ENCODE assay signal across 2 cellular contexts in the genomic region with DNA sequence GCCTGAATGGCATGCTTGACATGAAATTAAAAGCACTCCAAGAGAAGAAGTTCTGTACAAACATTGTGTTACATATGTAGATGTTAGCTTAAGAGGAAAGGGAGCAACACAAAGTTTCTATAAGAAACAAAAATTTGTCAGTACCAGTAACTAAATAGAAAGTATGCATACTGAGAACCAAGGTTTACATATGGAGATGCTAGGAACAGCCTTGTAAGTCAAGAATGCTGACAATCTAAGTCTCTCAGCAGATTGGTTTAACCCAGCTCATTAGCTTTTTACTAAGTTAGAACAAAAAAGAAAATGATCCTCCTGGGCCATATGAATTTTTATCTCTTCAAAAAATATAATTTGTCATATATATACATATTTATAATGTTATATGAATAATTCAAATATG.
TF ChIP-seq lines count a peak whose summit lies in the region.

No MANE protein-coding gene starts in this region.

TF ChIP-seq in GM23338, 12 proteins besides CTCF, POLR2A, EP300 and RAD21:
- TF ChIP-seq, protein P1, sequence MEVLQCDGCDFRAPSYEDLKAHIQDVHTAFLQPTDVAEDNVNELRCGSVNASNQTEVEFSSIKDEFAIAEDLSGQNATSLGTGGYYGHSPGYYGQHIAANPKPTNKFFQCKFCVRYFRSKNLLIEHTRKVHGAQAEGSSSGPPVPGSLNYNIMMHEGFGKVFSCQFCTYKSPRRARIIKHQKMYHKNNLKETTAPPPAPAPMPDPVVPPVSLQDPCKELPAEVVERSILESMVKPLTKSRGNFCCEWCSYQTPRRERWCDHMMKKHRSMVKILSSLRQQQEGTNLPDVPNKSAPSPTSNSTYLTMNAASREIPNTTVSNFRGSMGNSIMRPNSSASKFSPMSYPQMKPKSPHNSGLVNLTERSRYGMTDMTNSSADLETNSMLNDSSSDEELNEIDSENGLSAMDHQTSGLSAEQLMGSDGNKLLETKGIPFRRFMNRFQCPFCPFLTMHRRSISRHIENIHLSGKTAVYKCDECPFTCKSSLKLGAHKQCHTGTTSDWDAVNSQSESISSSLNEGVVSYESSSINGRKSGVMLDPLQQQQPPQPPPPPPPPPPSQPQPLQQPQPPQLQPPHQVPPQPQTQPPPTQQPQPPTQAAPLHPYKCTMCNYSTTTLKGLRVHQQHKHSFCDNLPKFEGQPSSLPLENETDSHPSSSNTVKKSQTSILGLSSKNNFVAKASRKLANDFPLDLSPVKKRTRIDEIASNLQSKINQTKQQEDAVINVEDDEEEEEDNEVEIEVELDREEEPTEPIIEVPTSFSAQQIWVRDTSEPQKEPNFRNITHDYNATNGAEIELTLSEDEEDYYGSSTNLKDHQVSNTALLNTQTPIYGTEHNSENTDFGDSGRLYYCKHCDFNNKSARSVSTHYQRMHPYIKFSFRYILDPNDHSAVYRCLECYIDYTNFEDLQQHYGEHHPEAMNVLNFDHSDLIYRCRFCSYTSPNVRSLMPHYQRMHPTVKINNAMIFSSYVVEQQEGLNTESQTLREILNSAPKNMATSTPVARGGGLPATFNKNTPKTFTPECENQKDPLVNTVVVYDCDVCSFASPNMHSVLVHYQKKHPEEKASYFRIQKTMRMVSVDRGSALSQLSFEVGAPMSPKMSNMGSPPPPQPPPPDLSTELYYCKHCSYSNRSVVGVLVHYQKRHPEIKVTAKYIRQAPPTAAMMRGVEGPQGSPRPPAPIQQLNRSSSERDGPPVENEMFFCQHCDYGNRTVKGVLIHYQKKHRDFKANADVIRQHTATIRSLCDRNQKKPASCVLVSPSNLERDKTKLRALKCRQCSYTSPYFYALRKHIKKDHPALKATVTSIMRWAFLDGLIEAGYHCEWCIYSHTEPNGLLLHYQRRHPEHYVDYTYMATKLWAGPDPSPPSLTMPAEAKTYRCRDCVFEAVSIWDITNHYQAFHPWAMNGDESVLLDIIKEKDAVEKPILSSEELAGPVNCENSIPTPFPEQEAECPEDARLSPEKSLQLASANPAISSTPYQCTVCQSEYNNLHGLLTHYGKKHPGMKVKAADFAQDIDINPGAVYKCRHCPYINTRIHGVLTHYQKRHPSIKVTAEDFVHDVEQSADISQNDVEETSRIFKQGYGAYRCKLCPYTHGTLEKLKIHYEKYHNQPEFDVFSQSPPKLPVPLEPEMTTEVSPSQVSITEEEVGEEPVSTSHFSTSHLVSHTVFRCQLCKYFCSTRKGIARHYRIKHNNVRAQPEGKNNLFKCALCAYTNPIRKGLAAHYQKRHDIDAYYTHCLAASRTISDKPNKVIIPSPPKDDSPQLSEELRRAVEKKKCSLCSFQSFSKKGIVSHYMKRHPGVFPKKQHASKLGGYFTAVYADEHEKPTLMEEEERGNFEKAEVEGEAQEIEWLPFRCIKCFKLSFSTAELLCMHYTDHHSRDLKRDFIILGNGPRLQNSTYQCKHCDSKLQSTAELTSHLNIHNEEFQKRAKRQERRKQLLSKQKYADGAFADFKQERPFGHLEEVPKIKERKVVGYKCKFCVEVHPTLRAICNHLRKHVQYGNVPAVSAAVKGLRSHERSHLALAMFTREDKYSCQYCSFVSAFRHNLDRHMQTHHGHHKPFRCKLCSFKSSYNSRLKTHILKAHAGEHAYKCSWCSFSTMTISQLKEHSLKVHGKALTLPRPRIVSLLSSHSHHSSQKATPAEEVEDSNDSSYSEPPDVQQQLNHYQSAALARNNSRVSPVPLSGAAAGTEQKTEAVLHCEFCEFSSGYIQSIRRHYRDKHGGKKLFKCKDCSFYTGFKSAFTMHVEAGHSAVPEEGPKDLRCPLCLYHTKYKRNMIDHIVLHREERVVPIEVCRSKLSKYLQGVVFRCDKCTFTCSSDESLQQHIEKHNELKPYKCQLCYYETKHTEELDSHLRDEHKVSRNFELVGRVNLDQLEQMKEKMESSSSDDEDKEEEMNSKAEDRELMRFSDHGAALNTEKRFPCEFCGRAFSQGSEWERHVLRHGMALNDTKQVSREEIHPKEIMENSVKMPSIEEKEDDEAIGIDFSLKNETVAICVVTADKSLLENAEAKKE (CRISPR knock-in tag; IDR thresholded peaks at IDR 0.05), result no peak
TF ChIP-seq in GM23338: peak in this region for 0.

TF ChIP-seq in WTC11, 78 proteins besides CTCF, POLR2A, EP300 and RAD21 (continued from another document):
- TF ChIP-seq, protein P2, sequence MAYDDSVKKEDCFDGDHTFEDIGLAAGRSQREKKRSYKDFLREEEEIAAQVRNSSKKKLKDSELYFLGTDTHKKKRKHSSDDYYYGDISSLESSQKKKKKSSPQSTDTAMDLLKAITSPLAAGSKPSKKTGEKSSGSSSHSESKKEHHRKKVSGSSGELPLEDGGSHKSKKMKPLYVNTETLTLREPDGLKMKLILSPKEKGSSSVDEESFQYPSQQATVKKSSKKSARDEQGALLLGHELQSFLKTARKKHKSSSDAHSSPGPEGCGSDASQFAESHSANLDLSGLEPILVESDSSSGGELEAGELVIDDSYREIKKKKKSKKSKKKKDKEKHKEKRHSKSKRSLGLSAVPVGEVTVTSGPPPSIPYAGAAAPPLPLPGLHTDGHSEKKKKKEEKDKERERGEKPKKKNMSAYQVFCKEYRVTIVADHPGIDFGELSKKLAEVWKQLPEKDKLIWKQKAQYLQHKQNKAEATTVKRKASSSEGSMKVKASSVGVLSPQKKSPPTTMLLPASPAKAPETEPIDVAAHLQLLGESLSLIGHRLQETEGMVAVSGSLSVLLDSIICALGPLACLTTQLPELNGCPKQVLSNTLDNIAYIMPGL (CRISPR knock-in tag; IDR thresholded peaks at IDR 0.05), result no peak
- no peak for TF ChIP-seq ZNF232 (CRISPR knock-in tag; IDR thresholded peaks at IDR 0.05)
- TF ChIP-seq, protein P3, sequence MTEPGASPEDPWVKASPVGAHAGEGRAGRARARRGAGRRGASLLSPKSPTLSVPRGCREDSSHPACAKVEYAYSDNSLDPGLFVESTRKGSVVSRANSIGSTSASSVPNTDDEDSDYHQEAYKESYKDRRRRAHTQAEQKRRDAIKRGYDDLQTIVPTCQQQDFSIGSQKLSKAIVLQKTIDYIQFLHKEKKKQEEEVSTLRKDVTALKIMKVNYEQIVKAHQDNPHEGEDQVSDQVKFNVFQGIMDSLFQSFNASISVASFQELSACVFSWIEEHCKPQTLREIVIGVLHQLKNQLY (CRISPR knock-in tag; IDR thresholded peaks at IDR 0.05), result no peak
- no peak for TF ChIP-seq FOXJ3 (CRISPR knock-in tag; IDR thresholded peaks at IDR 0.05; ENCODE audit: borderline replicate concordance)
- TF ChIP-seq NR1H2 (CRISPR knock-in tag; IDR thresholded peaks at IDR 0.05), result no peak
- TF ChIP-seq, protein P4, sequence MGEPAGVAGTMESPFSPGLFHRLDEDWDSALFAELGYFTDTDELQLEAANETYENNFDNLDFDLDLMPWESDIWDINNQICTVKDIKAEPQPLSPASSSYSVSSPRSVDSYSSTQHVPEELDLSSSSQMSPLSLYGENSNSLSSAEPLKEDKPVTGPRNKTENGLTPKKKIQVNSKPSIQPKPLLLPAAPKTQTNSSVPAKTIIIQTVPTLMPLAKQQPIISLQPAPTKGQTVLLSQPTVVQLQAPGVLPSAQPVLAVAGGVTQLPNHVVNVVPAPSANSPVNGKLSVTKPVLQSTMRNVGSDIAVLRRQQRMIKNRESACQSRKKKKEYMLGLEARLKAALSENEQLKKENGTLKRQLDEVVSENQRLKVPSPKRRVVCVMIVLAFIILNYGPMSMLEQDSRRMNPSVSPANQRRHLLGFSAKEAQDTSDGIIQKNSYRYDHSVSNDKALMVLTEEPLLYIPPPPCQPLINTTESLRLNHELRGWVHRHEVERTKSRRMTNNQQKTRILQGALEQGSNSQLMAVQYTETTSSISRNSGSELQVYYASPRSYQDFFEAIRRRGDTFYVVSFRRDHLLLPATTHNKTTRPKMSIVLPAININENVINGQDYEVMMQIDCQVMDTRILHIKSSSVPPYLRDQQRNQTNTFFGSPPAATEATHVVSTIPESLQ (CRISPR knock-in tag; IDR thresholded peaks at IDR 0.05), result no peak
- no peak for TF ChIP-seq RORB (CRISPR knock-in tag; IDR thresholded peaks at IDR 0.05)
- no peak for TF ChIP-seq HMGA2 (CRISPR knock-in tag; IDR thresholded peaks at IDR 0.05)
- TF ChIP-seq, protein P5, sequence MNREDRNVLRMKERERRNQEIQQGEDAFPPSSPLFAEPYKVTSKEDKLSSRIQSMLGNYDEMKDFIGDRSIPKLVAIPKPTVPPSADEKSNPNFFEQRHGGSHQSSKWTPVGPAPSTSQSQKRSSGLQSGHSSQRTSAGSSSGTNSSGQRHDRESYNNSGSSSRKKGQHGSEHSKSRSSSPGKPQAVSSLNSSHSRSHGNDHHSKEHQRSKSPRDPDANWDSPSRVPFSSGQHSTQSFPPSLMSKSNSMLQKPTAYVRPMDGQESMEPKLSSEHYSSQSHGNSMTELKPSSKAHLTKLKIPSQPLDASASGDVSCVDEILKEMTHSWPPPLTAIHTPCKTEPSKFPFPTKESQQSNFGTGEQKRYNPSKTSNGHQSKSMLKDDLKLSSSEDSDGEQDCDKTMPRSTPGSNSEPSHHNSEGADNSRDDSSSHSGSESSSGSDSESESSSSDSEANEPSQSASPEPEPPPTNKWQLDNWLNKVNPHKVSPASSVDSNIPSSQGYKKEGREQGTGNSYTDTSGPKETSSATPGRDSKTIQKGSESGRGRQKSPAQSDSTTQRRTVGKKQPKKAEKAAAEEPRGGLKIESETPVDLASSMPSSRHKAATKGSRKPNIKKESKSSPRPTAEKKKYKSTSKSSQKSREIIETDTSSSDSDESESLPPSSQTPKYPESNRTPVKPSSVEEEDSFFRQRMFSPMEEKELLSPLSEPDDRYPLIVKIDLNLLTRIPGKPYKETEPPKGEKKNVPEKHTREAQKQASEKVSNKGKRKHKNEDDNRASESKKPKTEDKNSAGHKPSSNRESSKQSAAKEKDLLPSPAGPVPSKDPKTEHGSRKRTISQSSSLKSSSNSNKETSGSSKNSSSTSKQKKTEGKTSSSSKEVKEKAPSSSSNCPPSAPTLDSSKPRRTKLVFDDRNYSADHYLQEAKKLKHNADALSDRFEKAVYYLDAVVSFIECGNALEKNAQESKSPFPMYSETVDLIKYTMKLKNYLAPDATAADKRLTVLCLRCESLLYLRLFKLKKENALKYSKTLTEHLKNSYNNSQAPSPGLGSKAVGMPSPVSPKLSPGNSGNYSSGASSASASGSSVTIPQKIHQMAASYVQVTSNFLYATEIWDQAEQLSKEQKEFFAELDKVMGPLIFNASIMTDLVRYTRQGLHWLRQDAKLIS (CRISPR knock-in tag; IDR thresholded peaks at IDR 0.05; ENCODE audit: borderline replicate concordance), result no peak
TF ChIP-seq in WTC11: peak in this region for 0.
